Comparison of ENCODE assay signal across 1 cellular context in genomic region chr17:44899074-44899782, GRCh38.
TF ChIP-seq lines count a peak whose summit lies in the region.

EFTUD2 (minus strand) TSS chr17:44899445; CDS start chr17:44894521, 4,924 bp downstream.

TF ChIP-seq in HEK293, 187 proteins besides CTCF, POLR2A, EP300 and RAD21 (continued from another document and continues in another):
- no peak for TF ChIP-seq ZNF26 (tag by site-specific recombination; IDR thresholded peaks at IDR 0.05)
- no peak for TF ChIP-seq ZNF510 (tag by site-specific recombination; IDR thresholded peaks at IDR 0.05; ENCODE audit: insufficient replicate concordance)
- peak; percentile 74 for TF ChIP-seq ZNF76 (tag by site-specific recombination; IDR thresholded peaks at IDR 0.05; ENCODE audit: borderline replicate concordance, low read depth)
- TF ChIP-seq ZNF521 (tag by site-specific recombination; IDR thresholded peaks at IDR 0.05), result no peak
- no peak for TF ChIP-seq ZNF707 (tag by site-specific recombination; IDR thresholded peaks at IDR 0.05)
- no peak for TF ChIP-seq ZNF658 (tag by site-specific recombination; IDR thresholded peaks at IDR 0.05)
- TF ChIP-seq ZNF148 (tag by site-specific recombination; IDR thresholded peaks at IDR 0.05; ENCODE audit: borderline replicate concordance), result peak; percentile 81; the same call in 1 of the 2 replicates
- peak; percentile 88 for TF ChIP-seq ZNF501 (tag by site-specific recombination; IDR thresholded peaks at IDR 0.05)
- no peak for TF ChIP-seq ZNF350 (tag by site-specific recombination; IDR thresholded peaks at IDR 0.05)
- peak; percentile 59; the same call in 1 of the 2 replicates for TF ChIP-seq PRDM4 (tag by site-specific recombination; IDR thresholded peaks at IDR 0.05)
- TF ChIP-seq ZNF248 (tag by site-specific recombination; IDR thresholded peaks at IDR 0.05), result no peak
- TF ChIP-seq ZFP69B (tag by site-specific recombination; IDR thresholded peaks at IDR 0.05), result peak; percentile 88
- no peak for TF ChIP-seq ZNF837 (tag by site-specific recombination; IDR thresholded peaks at IDR 0.05)
- no peak for TF ChIP-seq ZNF701 (tag by site-specific recombination; IDR thresholded peaks at IDR 0.05)
- peak; percentile 84 for TF ChIP-seq ZFHX2 (tag by site-specific recombination; conservative IDR thresholded peaks at IDR 0.05)
- TF ChIP-seq MZF1 (tag by site-specific recombination; IDR thresholded peaks at IDR 0.05; ENCODE audit: borderline replicate concordance), result no peak
- TF ChIP-seq ZNF639 (tag by site-specific recombination; IDR thresholded peaks at IDR 0.05), result peak; percentile 91
- TF ChIP-seq SETDB1 (IDR thresholded peaks at IDR 0.05; ENCODE audit: insufficient read length, low read length), result no peak
- no peak for TF ChIP-seq ZNF23 (tag by site-specific recombination; IDR thresholded peaks at IDR 0.05; ENCODE audit: borderline replicate concordance)
- TF ChIP-seq ZNF354C (tag by site-specific recombination; IDR thresholded peaks at IDR 0.05; ENCODE audit: borderline replicate concordance, low read depth), result no peak
- TF ChIP-seq ZNF629 (tag by site-specific recombination; IDR thresholded peaks at IDR 0.05), result peak; percentile 89
- no peak; the same call in 1 of the 2 replicates for TF ChIP-seq GFI1B (tag by site-specific recombination; IDR thresholded peaks at IDR 0.05)
- TF ChIP-seq ZNF426 (tag by site-specific recombination; IDR thresholded peaks at IDR 0.05), result no peak
- no peak for TF ChIP-seq ZFP3 (tag by site-specific recombination; IDR thresholded peaks at IDR 0.05; ENCODE audit: low read depth)
- TF ChIP-seq ZBTB48 (tag by site-specific recombination; IDR thresholded peaks at IDR 0.05), result no peak
- TF ChIP-seq ZNF274 (IDR thresholded peaks at IDR 0.05; ENCODE audit: low read length), result no peak
- no peak for TF ChIP-seq ZNF274 (tag by site-specific recombination; IDR thresholded peaks at IDR 0.05; ENCODE audit: borderline replicate concordance)
- peak; percentile 77 for TF ChIP-seq ZNF10 (tag by site-specific recombination; IDR thresholded peaks at IDR 0.05)
- peak; percentile 91 for TF ChIP-seq ZBTB17 (tag by site-specific recombination; IDR thresholded peaks at IDR 0.05)
- no peak for TF ChIP-seq ZNF654 (tag by site-specific recombination; IDR thresholded peaks at IDR 0.05; ENCODE audit: low read depth)
- peak; percentile 66 for TF ChIP-seq ZNF580 (tag by site-specific recombination; IDR thresholded peaks at IDR 0.05)
- peak; percentile 81 for TF ChIP-seq KLF10 (tag by site-specific recombination; IDR thresholded peaks at IDR 0.05)
- peak; percentile 93 for TF ChIP-seq PBX3 (CRISPR knock-in tag; IDR thresholded peaks at IDR 0.05)
- TF ChIP-seq KLF7 (tag by site-specific recombination; IDR thresholded peaks at IDR 0.05; ENCODE audit: borderline replicate concordance), result peak; percentile 48; the same call in 1 of the 2 replicates
- TF ChIP-seq PRDM1 (tag by site-specific recombination; IDR thresholded peaks at IDR 0.05), result no peak
- TF ChIP-seq ZNF747 (tag by site-specific recombination; IDR thresholded peaks at IDR 0.05), result no peak
- TF ChIP-seq KLF16 (tag by site-specific recombination; IDR thresholded peaks at IDR 0.05), result peak; percentile 96
- TF ChIP-seq ZNF561 (tag by site-specific recombination; IDR thresholded peaks at IDR 0.05; ENCODE audit: borderline replicate concordance), result peak; percentile 96
- no peak for TF ChIP-seq ZNF529 (tag by site-specific recombination; IDR thresholded peaks at IDR 0.05; ENCODE audit: insufficient replicate concordance)
- no peak for TF ChIP-seq ZIC2 (tag by site-specific recombination; IDR thresholded peaks at IDR 0.05)
- no peak for TF ChIP-seq ZNF16 (tag by site-specific recombination; IDR thresholded peaks at IDR 0.05; ENCODE audit: low read depth)
- 0 out of 2 replicates have a peak, but pooled peaks have one; percentile 41 for TF ChIP-seq ZNF184 (tag by site-specific recombination; IDR thresholded peaks at IDR 0.05)
- TF ChIP-seq ZNF266 (tag by site-specific recombination; IDR thresholded peaks at IDR 0.05; ENCODE audit: low read depth), result no peak
- TF ChIP-seq ZSCAN30 (tag by site-specific recombination; IDR thresholded peaks at IDR 0.05), result peak; percentile 83; the same call in 1 of the 2 replicates
- TF ChIP-seq OVOL3 (tag by site-specific recombination; IDR thresholded peaks at IDR 0.05), result 0 out of 2 replicates have a peak, but pooled peaks have one; percentile 18
- no peak for TF ChIP-seq ZNF596 (tag by site-specific recombination; IDR thresholded peaks at IDR 0.05)
- TF ChIP-seq ZEB2 (tag by site-specific recombination; IDR thresholded peaks at IDR 0.05), result peak; percentile 88
- no peak; the same call in 1 of the 2 replicates for TF ChIP-seq ZNF366 (tag by site-specific recombination; conservative IDR thresholded peaks at IDR 0.05)
- no peak for TF ChIP-seq HOXA7 (CRISPR knock-in tag; IDR thresholded peaks at IDR 0.05; ENCODE audit: borderline replicate concordance)
- TF ChIP-seq PATZ1 (tag by site-specific recombination; IDR thresholded peaks at IDR 0.05), result peak; percentile 76
- TF ChIP-seq ATF2 (tag by site-specific recombination; IDR thresholded peaks at IDR 0.05; ENCODE audit: low read depth), result no peak
- no peak for TF ChIP-seq ZNF560 (tag by site-specific recombination; IDR thresholded peaks at IDR 0.05; ENCODE audit: borderline replicate concordance)
- TF ChIP-seq ZBTB49 (tag by site-specific recombination; IDR thresholded peaks at IDR 0.05; ENCODE audit: low read depth), result no peak
- TF ChIP-seq ZNF621 (tag by site-specific recombination; IDR thresholded peaks at IDR 0.05), result no peak
- TF ChIP-seq ZNF157 (tag by site-specific recombination; IDR thresholded peaks at IDR 0.05), result no peak
